8 cellular contexts compared by ENCODE assay signal in the genomic region with DNA sequence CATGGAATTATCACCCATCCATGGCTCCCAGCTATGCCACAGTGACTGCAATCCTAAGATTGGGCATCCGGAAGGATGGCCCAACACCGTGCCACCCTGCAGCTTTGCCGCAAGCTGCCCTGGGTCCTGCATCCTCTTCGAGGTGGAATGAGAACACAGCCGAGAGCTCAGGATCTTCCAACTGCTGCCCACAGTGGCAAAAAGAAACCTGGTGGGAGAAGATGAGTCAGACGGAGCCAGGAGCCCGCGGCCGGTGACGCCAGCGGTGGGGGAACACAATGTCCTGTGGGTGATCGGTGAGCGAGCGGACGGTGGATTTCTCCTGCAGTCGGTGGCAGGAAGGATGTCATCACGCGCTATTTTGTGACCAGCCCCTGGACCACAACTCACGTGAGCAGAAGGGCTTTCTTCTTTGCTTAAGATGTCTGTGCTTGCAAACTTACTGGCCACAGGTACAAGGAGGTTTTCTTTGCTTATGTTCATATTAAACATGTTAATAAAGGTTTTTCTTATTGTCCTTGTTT. TPM values are rescaled to one million over a fixed set of nuclear protein-coding genes. Genes with fewer than 3 reads are reported as not detected.
DNase-seq lines count a peak whose midpoint lies in the region; ATAC-seq and TF ChIP-seq lines count a peak whose summit lies in the region.

No MANE protein-coding gene starts in this region.

- ATAC-seq in GM19452 (IDR thresholded peaks at IDR 0.05; ENCODE audit: unreplicated experiment) (peak; percentile 21), psoas muscle (peak; percentile 65 to 75 (median 68)), HG03520 (IDR thresholded peaks at IDR 0.05; ENCODE audit: unreplicated experiment) (no peak)

- POLR2A ChIA-PET in AG04450 (lab: Yijun Ruan, JAX): interaction anchor here (0.6 kb wide), 1 partner anchor 56 kb away, joined by 6 read pairs; no protein-coding TSS in a partner anchor

- H3K27me3 ChIP-seq in AG04450 (ENCODE audit: control insufficient read depth, insufficient read depth, low read length) (no peaks in the 10 kb centered on the region), psoas muscle (ENCODE audit: insufficient read depth in 3 of 3, low read length in 2 of 3) (no peaks in the 10 kb centered on the region)

- 18 to 40% (median 26%) methylated on average over 19 of the region's 19 CpGs for WGBS in psoas muscle, 3 donors

- CTCF ChIA-PET in AG04450 (lab: Charles Lee): no interaction called here

- no peak for DNase-seq in AG04450 (ENCODE audit: low read depth, low spot score)
- DNase-seq in OCI-M1 (lab: John Stamatoyannopoulos, UW): peak; percentile 84
- peak; percentile 91 to 95 for DNase-seq in activated T-cell treated with anti-CD3 and anti-CD28 coated beads, Interleukin-2, amount 50 U/mL, for 48 hours
- peak; percentile 98 for DNase-seq in fibroblast of mammary gland (ENCODE audit: low read depth)
- peak; percentile 94 to 96 for DNase-seq in psoas muscle
- peak; percentile 90 for DNase-seq in ureter (ENCODE audit: low spot score)

- no peaks in the 10 kb centered on the region; the same call in 1 of the 2 replicates for H3K9me3 ChIP-seq in AG04450 (ENCODE audit: control insufficient read depth, insufficient read depth, low read length)
- no peaks in the 10 kb centered on the region for H3K9me3 ChIP-seq in psoas muscle

- intact Hi-C loops in psoas muscle (cut with DNase I): no loop called here

- TF ChIP-seq CTCF in AG04450 (IDR thresholded peaks at IDR 0.05; ENCODE audit: low read depth, low read length): no peak
- TF ChIP-seq CTCF in fibroblast of mammary gland (conservative IDR thresholded peaks at IDR 0.05; ENCODE audit: control insufficient read depth, insufficient read depth, low read depth, low read length): no peak
- TF ChIP-seq CTCF in psoas muscle (IDR thresholded peaks at IDR 0.05): no peak

- peak overlapping the region; percentile 91 for H3K27ac ChIP-seq in AG04450 (ENCODE audit: low read depth, low read length)
- H3K27ac ChIP-seq in psoas muscle: peak overlapping the region; percentile 93

- H3K4me3 ChIP-seq in AG04450 (ENCODE audit: low read depth, low read length): peak overlapping the region; percentile 55
- H3K4me3 ChIP-seq in fibroblast of mammary gland (ENCODE audit: control insufficient read depth, low read depth, low read length): peak overlapping the region; percentile 46
- peak overlapping the region; percentile 67 for H3K4me3 ChIP-seq in psoas muscle

- H3K36me3 ChIP-seq in psoas muscle (ENCODE audit: insufficient read depth in 1 of 2, low read depth in 1 of 2): no peaks in the 10 kb centered on the region

- peaks cover 36% of the 10 kb centered on the region for H3K4me1 ChIP-seq in psoas muscle

RNA-seq across cellular contexts. Expression of a gene that starts 20.1 kb away (rescaled TPM):
- polyA plus RNA-seq in AG04450 (2011; rRNA removed) (0.11 TPM in 2 replicates), psoas muscle (under 1 TPM; 0.13 to 0.19 (median 0.16) TPM)
- not detected in 2 replicates for polyA minus RNA-seq in AG04450 (2011; rRNA and poly(A)+ RNA removed)
- total RNA-seq in psoas muscle (under 1 TPM in 3 of 4 donors, not detected in 1; 0.18 to 0.81 (median 0.71) TPM), ureter (3.4 TPM)

RNA-seq across cellular contexts. Expression of a gene that starts 23.8 kb away (rescaled TPM):
- polyA plus RNA-seq in AG04450 (2011; rRNA removed) (74.4 and 89.9 TPM in 2 replicates), psoas muscle (100 to 1,000 TPM in 1 of 3 donors, 10 to 100 TPM in 2; 74.3 to 124 (median 92.7) TPM)
- 101 and 105 TPM in 2 replicates for polyA minus RNA-seq in AG04450 (2011; rRNA and poly(A)+ RNA removed)
- total RNA-seq in psoas muscle (100 to 1,000 TPM in 3 of 4 donors, 10 to 100 TPM in 1; 73.5 to 139 (median 116) TPM), ureter (170 TPM)

RNA-seq across cellular contexts. Expression of a gene that starts 36.2 kb away (rescaled TPM):
- polyA plus RNA-seq in AG04450 (2011; rRNA removed) (8.0 and 12.5 TPM in 2 replicates), psoas muscle (1 to 10 TPM in 2 of 3 donors, under 1 TPM in 1; 0.70 to 1.2 (median 1.0) TPM)
- polyA minus RNA-seq in AG04450 (2011; rRNA and poly(A)+ RNA removed): 2.8 and 6.9 TPM in 2 replicates
- total RNA-seq in psoas muscle (1 to 10 TPM; 1.2 to 2.3 (median 1.7) TPM), ureter (12.6 TPM)
